Comparison of ENCODE assay signal across 18 cellular contexts in the genomic region with DNA sequence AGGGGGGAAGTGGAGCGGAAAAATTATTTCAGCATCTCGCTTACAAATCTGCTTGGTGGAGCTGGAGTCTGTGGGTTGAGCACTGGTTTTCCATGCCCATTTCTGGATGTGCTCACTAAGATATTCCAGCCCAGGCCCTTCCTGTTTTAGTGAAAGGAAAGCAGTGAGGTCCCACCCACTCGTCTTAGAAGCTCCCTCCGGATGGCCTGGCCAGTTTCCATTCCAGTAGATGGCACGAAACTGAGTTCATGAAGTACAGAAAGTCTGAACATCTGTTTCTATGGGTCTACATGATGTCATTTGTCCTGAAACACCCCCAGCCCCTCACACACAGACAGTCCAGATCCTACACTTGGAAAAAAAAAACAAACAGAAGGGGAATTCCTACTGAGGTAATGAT. TPM values are rescaled to one million over a fixed set of nuclear protein-coding genes. Genes with fewer than 3 reads are reported as not detected.
DNase-seq lines count a peak whose midpoint lies in the region; ATAC-seq, FAIRE-seq and TF ChIP-seq lines count a peak whose summit lies in the region.
"Had no signal": no experiment of that assay in that cellular context is flagged by ENCODE, and none has a peak within 500 bp of the region (broad histone marks: within the 10 kb centered on the region; RNA-seq: fewer than 3 reads in every experiment).

No MANE protein-coding gene starts in this region.

- no peak for TF ChIP-seq RAD21 in GM12878 (IDR thresholded peaks at IDR 0.05; ENCODE audit: insufficient read depth, low read depth, low read length)

- H3K4me3 ChIP-seq in GM12878 (no peak overlapping the region), smooth muscle cell (no peak overlapping the region), hepatocyte (no peak overlapping the region)
- H3K4me3 ChIP-seq: body of pancreas had no signal

- SMC1A ChIA-PET in GM12878 (lab: Charles Lee; ENCODE audit: uncharacterized antibody, unreplicated experiment), result no interaction called here

- H3K9me3 ChIP-seq in GM12878 (replicated peaks; ENCODE audit: control insufficient read depth, insufficient read depth, low read length) (no peaks in the 10 kb centered on the region), smooth muscle cell (replicated peaks; ENCODE audit: low read depth) (no peaks in the 10 kb centered on the region), hepatocyte (ENCODE audit: low read depth) (no peaks in the 10 kb centered on the region)
- H3K9me3 ChIP-seq: body of pancreas had no signal

- intact Hi-C loops in GM12878 (cut with micrococcal nuclease; ENCODE audit: unreplicated experiment), result no loop called here
- intact Hi-C loops in left cardiac atrium (cut with DNase I), result no loop called here

- TF ChIP-seq POLR2A in GM12878 (IDR thresholded peaks at IDR 0.05; ENCODE audit: low read depth, low read length), result no peak

- FAIRE-seq in GM12878 (lab: Jason Lieb, UNC), result no peak

- RAD21 ChIA-PET in GM12878 (lab: Charles Lee; ENCODE audit: unreplicated experiment), result no interaction called here

- BruUV-seq in GM12878 (replicated peaks; lab: Mats Ljungman, UMichigan), result no TSS peak

- H3K9ac ChIP-seq in GM12878 (ENCODE audit: control insufficient read depth, insufficient read depth, low read length) (no peak overlapping the region), smooth muscle cell (ENCODE audit: low read depth) (no peak overlapping the region)

- TF ChIP-seq CTCF in GM12878 (IDR thresholded peaks at IDR 0.05 in 2 of 3, conservative IDR thresholded peaks at IDR 0.05 in 1 of 3; ENCODE audit: control insufficient read depth in 2 of 3, extremely low read depth in 1 of 3, insufficient read depth in 1 of 3, low read depth in 3 of 3, low read length in 3 of 3), result no peak
- no peak for TF ChIP-seq CTCF in smooth muscle cell (IDR thresholded peaks at IDR 0.05; ENCODE audit: borderline replicate concordance, insufficient read depth, poor library complexity, severe bottlenecking)
- TF ChIP-seq CTCF in hepatocyte (IDR thresholded peaks at IDR 0.05; ENCODE audit: poor library complexity), result no peak

- CTCF ChIA-PET in GM12878 (lab: Yijun Ruan, JAX), result no interaction called here

- ATAC-seq in GM12878, result no peak
- ATAC-seq in left cardiac atrium, result peak; percentile 39 to 71
- no peak for ATAC-seq in GM21825 (IDR thresholded peaks at IDR 0.05; ENCODE audit: unreplicated experiment)
- ATAC-seq: activated CD8-positive, alpha-beta T cell treated with anti-CD3 and anti-CD28 coated beads, Interleukin-2, amount 10 ng/mL, durations not matched to agents 7 days and 5 days; body of pancreas; effector memory CD8-positive, alpha-beta T cell; SK-N-SH treated with all-trans-retinoic acid at 6 μM for 48 hours had no signal

- in situ Hi-C loops in GM12878 (cut with MboI), result no loop called here

- no peaks in the 10 kb centered on the region for H3K36me3 ChIP-seq in GM12878 (ENCODE audit: control insufficient read depth in 2 of 2, insufficient read depth in 2 of 2, low read length in 1 of 2)
- H3K36me3 ChIP-seq in smooth muscle cell (ENCODE audit: low read depth), result no peaks in the 10 kb centered on the region
- H3K36me3 ChIP-seq in hepatocyte (replicated peaks; ENCODE audit: insufficient read depth, low read depth), result no peaks in the 10 kb centered on the region

- peak; percentile 69 for DNase-seq in Daoy (ENCODE audit: low read depth)
- no peak for DNase-seq in GM12878 (ENCODE audit: low read depth, low spot score)
- DNase-seq in left cardiac atrium, result peak; percentile 79
- no peak for DNase-seq in smooth muscle cell (lab: John Stamatoyannopoulos, UW; ENCODE audit: unreplicated experiment)
- no peak for DNase-seq in iPS-NIHi11 (ENCODE audit: low spot score)
- DNase-seq in SHP77 treated with DMSO at 0.1 percent for 48 hours (lab: John Stamatoyannopoulos, UW), result no peak
- no peak for DNase-seq in hepatocyte (ENCODE audit: low spot score)
- DNase-seq: activated CD8-positive, alpha-beta T cell treated with anti-CD3 and anti-CD28 coated beads, Interleukin-2, amount 10 ng/mL, durations not matched to agents 7 days and 5 days; activated gamma-delta T cell treated with Interleukin-2 at 50 U/mL for 16 hours; effector memory CD8-positive, alpha-beta T cell; glutamatergic neuron; H7; kidney glomerular epithelial cell; NCI-H1417; stimulated activated CD4-positive, alpha-beta T cell treated with anti-CD3 and anti-CD28 coated beads, Interleukin-4, amount 100 ng/mL, for 1 hour had no signal

- H3K4me2 ChIP-seq in GM12878 (ENCODE audit: control insufficient read depth, insufficient read depth) (no peak overlapping the region), smooth muscle cell (no peak overlapping the region), hepatocyte (no peak overlapping the region)

- no peaks in the 10 kb centered on the region for H3K9me2 ChIP-seq in hepatocyte (replicated peaks; ENCODE audit: insufficient read depth)

- no peak for TF ChIP-seq EP300 in GM12878 (IDR thresholded peaks at IDR 0.05; ENCODE audit: borderline replicate concordance in 1 of 2, control insufficient read depth in 1 of 2, low read depth in 2 of 2, low read length in 2 of 2)

- POLR2A ChIA-PET in GM12878 (lab: Charles Lee), result no interaction called here

- H3K79me2 ChIP-seq in GM12878 (ENCODE audit: control insufficient read depth, insufficient read depth, low read length) (no peaks in the 10 kb centered on the region), smooth muscle cell (ENCODE audit: low read depth) (no peaks in the 10 kb centered on the region), hepatocyte (no peaks in the 10 kb centered on the region)

- H4K20me1 ChIP-seq in GM12878 (ENCODE audit: control insufficient read depth, insufficient read depth) (no peaks in the 10 kb centered on the region), smooth muscle cell (ENCODE audit: low read depth) (no peaks in the 10 kb centered on the region), hepatocyte (ENCODE audit: insufficient read depth, poor library complexity, severe bottlenecking) (no peaks in the 10 kb centered on the region)

- H3K4me1 ChIP-seq in GM12878 (ENCODE audit: control insufficient read depth, insufficient read depth, low read length) (no peaks in the 10 kb centered on the region), smooth muscle cell (ENCODE audit: low read depth) (peaks cover 11% of the 10 kb centered on the region), hepatocyte (ENCODE audit: insufficient read depth) (peaks cover 16% of the 10 kb centered on the region)

- H3K27me3 ChIP-seq in GM12878 (replicated peaks in 1 of 2; ENCODE audit: control insufficient read depth in 2 of 2, insufficient read depth in 2 of 2, low read length in 1 of 2) (no peaks in the 10 kb centered on the region), smooth muscle cell (ENCODE audit: low read depth) (no peaks in the 10 kb centered on the region), hepatocyte (no peaks in the 10 kb centered on the region)
- H3K27me3 ChIP-seq: body of pancreas had no signal

- H3F3A ChIP-seq in smooth muscle cell (ENCODE audit: low read depth), result peaks cover 4% of the 10 kb centered on the region

- WGBS in GM12878 (ENCODE audit: insufficient coverage, insufficient replicate concordance, low lambda C conversion rate, missing lambda C conversion rate), result 21% methylated on average over 5 of the region's 5 CpGs
- WGBS in smooth muscle cell (ENCODE audit: low lambda C conversion rate), result 28% methylated on average over 5 of the region's 5 CpGs
- WGBS in hepatocyte (ENCODE audit: low lambda C conversion rate, missing lambda C conversion rate), result 80% methylated on average over 5 of the region's 5 CpGs

- H3K27ac ChIP-seq in GM12878 (ENCODE audit: control insufficient read depth, insufficient read depth), result no peak overlapping the region
- H3K27ac ChIP-seq in smooth muscle cell (ENCODE audit: low read depth), result peak overlapping the region; percentile 87
- no peak overlapping the region for H3K27ac ChIP-seq in hepatocyte

- H2AFZ ChIP-seq in GM12878 (ENCODE audit: control insufficient read depth, low read depth, low read length) (no peak overlapping the region), smooth muscle cell (ENCODE audit: low read depth) (no peak overlapping the region), hepatocyte (no peak overlapping the region)

TF ChIP-seq in GM12878, 131 proteins besides CTCF, POLR2A, EP300 and RAD21:
- TF ChIP-seq MAX (IDR thresholded peaks at IDR 0.05; ENCODE audit: low read depth, low read length) (no peak), ZNF622 (IDR thresholded peaks at IDR 0.05) (no peak), EED (IDR thresholded peaks at IDR 0.05; ENCODE audit: low read depth) (0 out of 2 replicates have a peak, but pooled peaks have one; percentile 30), CREM (IDR thresholded peaks at IDR 0.05; ENCODE audit: low read depth) (0 out of 2 replicates have a peak, but pooled peaks have one; percentile 9), GABPA (IDR thresholded peaks at IDR 0.05; ENCODE audit: low read depth) (no peak), JUNB (IDR thresholded peaks at IDR 0.05) (peak; percentile 35)
TF ChIP-seq in GM12878: peak in this region for 3.

RNA-seq across cellular contexts. Expression of gene THSD4, which starts 31.9 kb away (rescaled TPM):
- total RNA-seq in Daoy (2014; rRNA removed; shearing (Covaris generic)), result 3.4 and 5.4 TPM in 2 replicates
- total RNA-seq in GM12878 (2013; cell fraction: nucleolus; rRNA removed), result not detected in 2 replicates
- 0.27 TPM in 1 of 2 replicates, not detected in the other for total RNA-seq in GM12878 (2014; rRNA removed)
- total RNA-seq in GM12878 (2014; rRNA removed; fragmentation: Illumina TruSeq; extraction: Trizol), result 0.05 TPM in 1 of 2 replicates, not detected in the other
- total RNA-seq in GM12878 (2021), result 0.03 and 0.13 TPM in 2 replicates
- not detected for polyA plus RNA-seq in GM12878 (2011; ENCODE audit: low read depth)
- 0.05 TPM in 1 of 2 replicates, not detected in the other for polyA plus RNA-seq in GM12878 (2011; rRNA removed)
- polyA plus RNA-seq in GM12878 (2011; cell fraction: cytosol; rRNA removed), result 0.03 and 0.06 TPM in 2 replicates
- 0.04 TPM in 1 of 2 replicates, not detected in the other for polyA plus RNA-seq in GM12878 (2011; cell fraction: nucleus; rRNA removed)
- 0.01 TPM in 1 of 2 replicates, not detected in the other for polyA plus RNA-seq in GM12878 (2012)
- 0.04 TPM in 1 of 2 replicates, not detected in the other for polyA plus RNA-seq in GM12878 (2014; fragmentation: Illumina TruSeq; extraction: Trizol)
- not detected for polyA plus RNA-seq in GM12878 (2014; fragmentation: Nextera tagmentation; extraction: Ambion mirVana)
- not detected in 2 replicates for polyA plus RNA-seq in GM12878 (2014; rRNA removed)
- not detected for polyA plus RNA-seq in GM12878 (2016; fragmentation: Nextera tagmentation; extraction: Ambion mirVana)
- polyA minus RNA-seq in GM12878 (2011; rRNA and poly(A)+ RNA removed), result 0.15 and 0.51 TPM in 2 replicates
- 0.40 and 0.42 TPM in 2 replicates for polyA minus RNA-seq in GM12878 (2011; cell fraction: cytosol; rRNA and poly(A)+ RNA removed)
- 0.24 and 0.77 TPM in 2 replicates for polyA minus RNA-seq in GM12878 (2011; cell fraction: nucleus; rRNA and poly(A)+ RNA removed)
- total RNA-seq in left cardiac atrium, result 10 to 100 TPM; 39.8 to 68.3 TPM
- 4.1 and 6.5 TPM in 2 replicates for total RNA-seq in smooth muscle cell
- polyA plus RNA-seq in smooth muscle cell, result 2.5 and 7.6 TPM in 2 replicates
- 7.0 and 8.0 TPM in 2 replicates for total RNA-seq in hepatocyte
- 3.3 and 4.3 TPM in 2 replicates for polyA plus RNA-seq in hepatocyte
- total RNA-seq: activated CD8-positive, alpha-beta T cell treated with anti-CD3 and anti-CD28 coated beads, Interleukin-2, amount 10 ng/mL, durations not matched to agents 7 days and 5 days had no signal

Comparison
In these comparisons a context has a peak if more than half of its experiments do, and no peak if none do; other contexts are left out.
1. DNase-seq: peak in Daoy (single experiment) and left cardiac atrium (single experiment); none in GM12878 (single experiment), smooth muscle cell (single experiment), iPS-NIHi11 (single experiment), SHP77 treated with DMSO at 0.1 percent for 48 hours (single experiment) and hepatocyte (single experiment).
2. ATAC-seq: peak in left cardiac atrium (2 of 2); none in GM12878 (single experiment) and GM21825 (single experiment).